ENCODE assay signal across 16 cellular contexts in the genomic region with DNA sequence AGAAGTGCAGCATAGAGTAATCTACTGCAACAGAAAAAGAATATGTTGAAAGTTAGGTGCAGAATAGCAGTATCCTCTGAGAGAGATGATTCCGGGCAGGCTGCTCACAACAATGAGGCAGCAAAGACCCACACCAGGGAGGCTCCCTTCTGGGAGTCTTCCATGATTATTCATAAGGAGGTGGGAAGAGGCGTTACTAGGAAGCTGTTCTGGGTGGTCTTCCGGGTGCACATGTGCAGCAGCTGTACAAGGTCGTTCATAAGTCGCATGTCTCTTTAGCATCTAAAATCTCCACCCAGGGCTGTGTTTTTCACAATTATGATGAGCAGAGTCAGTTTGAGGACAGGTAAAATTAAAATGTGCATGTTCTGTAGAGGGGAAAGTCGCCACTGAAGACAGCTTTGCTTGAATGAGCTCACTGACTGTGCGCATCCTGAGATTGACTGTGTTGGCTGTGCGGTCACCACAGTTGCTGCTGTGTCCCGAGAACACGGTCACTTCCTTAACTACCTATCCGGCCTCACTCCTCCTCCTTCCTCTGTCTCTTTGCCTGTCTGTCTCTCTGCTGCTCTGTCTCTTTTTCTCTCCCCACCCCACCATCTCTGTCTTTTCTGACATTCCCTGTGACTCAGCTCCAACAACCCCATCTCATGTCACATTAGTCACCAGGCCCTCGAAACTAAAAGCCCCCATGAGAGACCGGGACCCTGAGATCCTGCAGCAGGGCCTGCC.
"Had no signal": no experiment of that assay in that cellular context is flagged by ENCODE, and none has a peak within 500 bp of the region (broad histone marks: within the 10 kb centered on the region; RNA-seq: fewer than 3 reads in every experiment).

No MANE protein-coding gene starts in this region.

- H3K9me3 Mint-ChIP-seq: activated naive CD4-positive, alpha-beta T cell treated with anti-CD3 and anti-CD28 coated beads, Interleukin-2, amount 50 U/mL, for 24 hours; natural killer cell had no signal

- DNase-seq: activated gamma-delta T cell; cerebellar nuclear complex; effector CD8-positive, alpha-beta T cell; immature natural killer cell; mesendoderm; natural killer cell; occipital lobe; stimulated activated CD4-positive, alpha-beta T cell treated with anti-CD3 and anti-CD28 coated beads, Interleukin-1b, Interleukin-23, amount 100 ng/mL, for 48 hours; stimulated activated naive CD4-positive, alpha-beta T cell treated with Interleukin-2 at 50 U/mL for 16 hours; T1000; uterus had no signal

- H3K27ac Mint-ChIP-seq: activated naive CD4-positive, alpha-beta T cell treated with anti-CD3 and anti-CD28 coated beads, Interleukin-2, amount 50 U/mL, for 24 hours; immature natural killer cell; natural killer cell had no signal

- H3K27ac ChIP-seq: ascending aorta, breast epithelium, gastroesophageal sphincter, tibial nerve, uterus had no signal

- H3K36me3 Mint-ChIP-seq: activated naive CD4-positive, alpha-beta T cell treated with anti-CD3 and anti-CD28 coated beads, Interleukin-2, amount 50 U/mL, for 24 hours; immature natural killer cell; natural killer cell had no signal

- H3K4me3 Mint-ChIP-seq: activated naive CD4-positive, alpha-beta T cell treated with anti-CD3 and anti-CD28 coated beads, Interleukin-2, amount 50 U/mL, for 24 hours; immature natural killer cell; natural killer cell had no signal

- H3K4me1 ChIP-seq: breast epithelium, gastroesophageal sphincter, tibial nerve, uterus had no signal

- H3K36me3 ChIP-seq: breast epithelium, gastroesophageal sphincter, tibial nerve, uterus had no signal

- H3K4me3 ChIP-seq: ascending aorta, breast epithelium, gastroesophageal sphincter, tibial nerve, uterus had no signal

- H3K27me3 ChIP-seq: ascending aorta, breast epithelium, gastroesophageal sphincter, tibial nerve, uterus had no signal

- H3K9me3 ChIP-seq: ascending aorta, breast epithelium, gastroesophageal sphincter, tibial nerve, uterus had no signal

- H3K4me1 Mint-ChIP-seq: activated naive CD4-positive, alpha-beta T cell treated with anti-CD3 and anti-CD28 coated beads, Interleukin-2, amount 50 U/mL, for 24 hours; immature natural killer cell; natural killer cell had no signal
